Comparison of ENCODE assay signal across 8 cellular contexts in genomic region chr2:183078467-183079334, GRCh38. TPM values are rescaled to one million over a fixed set of nuclear protein-coding genes. Genes with fewer than 3 reads are reported as not detected.
A peak's percentile ranks its signal among the peaks of the same experiment; 100 is the strongest.
DNase-seq lines count a peak whose midpoint lies in the region; ATAC-seq and TF ChIP-seq lines count a peak whose summit lies in the region.

DUSP19 (plus strand) TSS chr2:183078747; CDS start chr2:183078934, 187 bp downstream.

- no peaks in the 10 kb centered on the region for H3F3A ChIP-seq in smooth muscle cell (ENCODE audit: low read depth)

- no peaks in the 10 kb centered on the region for H4K20me1 ChIP-seq in smooth muscle cell (ENCODE audit: low read depth)

- H3K27ac ChIP-seq in VCaP (peak within 1 kb of the TSS; percentile 85), smooth muscle cell (ENCODE audit: low read depth) (no peak within 1 kb of the TSS)

- POLR2A ChIA-PET in AG04449 (lab: Yijun Ruan, JAX), result interaction anchor here (0.6 to 1.9 kb wide), 5 partner anchors 16 to 71 kb away, joined by 3 to 6 read pairs (median 4); no protein-coding TSS in a partner anchor

- ATAC-seq in GM18868 (IDR thresholded peaks at IDR 0.05; ENCODE audit: unreplicated experiment) (peak; percentile 88), HG03103 (IDR thresholded peaks at IDR 0.05; ENCODE audit: low read depth, unreplicated experiment) (peak; percentile 83)

- peaks cover 3% of the 10 kb centered on the region for H3K4me1 ChIP-seq in smooth muscle cell (ENCODE audit: low read depth)

- WGBS in smooth muscle cell (ENCODE audit: low lambda C conversion rate), result 11% methylated on average over 25 of the region's 25 CpGs

- DNase-seq in AG04449 (ENCODE audit: low read depth, low spot score), result no peak
- DNase-seq in NCI-H2171 (lab: John Stamatoyannopoulos, UW), result peak; percentile 72
- DNase-seq in cardiac fibroblast (ENCODE audit: low read depth in 2 of 2), result peak; percentile 94 to 96
- DNase-seq in iPS-NIHi7 (ENCODE audit: extremely low spot score), result peak; percentile 95
- DNase-seq in smooth muscle cell (lab: John Stamatoyannopoulos, UW; ENCODE audit: unreplicated experiment), result peak; percentile 36

- H3K79me2 ChIP-seq in smooth muscle cell (ENCODE audit: low read depth), result no peaks in the 10 kb centered on the region

- peak within 1 kb of the TSS; percentile 45 for H3K9ac ChIP-seq in smooth muscle cell (ENCODE audit: low read depth)

- CTCF ChIA-PET in AG04449 (lab: Yijun Ruan, JAX), result interaction anchor here (0.8 to 5.5 kb wide), 5 partner anchors 10 to 169 kb away, joined by 3 to 30 read pairs (median 4); no protein-coding TSS in a partner anchor

- H3K36me3 ChIP-seq in smooth muscle cell (ENCODE audit: low read depth), result no peaks in the 10 kb centered on the region

- H3K9me3 ChIP-seq in smooth muscle cell (replicated peaks; ENCODE audit: low read depth), result no peaks in the 10 kb centered on the region

- H2AFZ ChIP-seq in smooth muscle cell (ENCODE audit: low read depth), result peak within 1 kb of the TSS; percentile 99

- peak within 1 kb of the TSS; percentile 95 for H3K4me2 ChIP-seq in smooth muscle cell

- H3K27me3 ChIP-seq in smooth muscle cell (ENCODE audit: low read depth), result peaks cover 6% of the 10 kb centered on the region

- TF ChIP-seq CTCF in AG04449 (IDR thresholded peaks at IDR 0.05; ENCODE audit: insufficient read depth, low read length, missing control alignments) (no peak), VCaP (conservative IDR thresholded peaks at IDR 0.05) (no peak), cardiac fibroblast (IDR thresholded peaks at IDR 0.05; ENCODE audit: low read depth, low read length) (no peak), smooth muscle cell (IDR thresholded peaks at IDR 0.05; ENCODE audit: borderline replicate concordance, insufficient read depth, poor library complexity, severe bottlenecking) (no peak)

- H3K4me3 ChIP-seq in AG04449 (ENCODE audit: low read depth, low read length), result peak within 1 kb of the TSS; percentile 70
- peak within 1 kb of the TSS; percentile 68 to 79 for H3K4me3 ChIP-seq in cardiac fibroblast (replicated peaks in 1 of 2; ENCODE audit: low read depth in 2 of 2, low read length in 2 of 2)
- peak within 1 kb of the TSS; percentile 77 for H3K4me3 ChIP-seq in smooth muscle cell

RNA-seq across cellular contexts. Expression of gene DUSP19, which starts in this region (rescaled TPM):
- 1.2 and 1.3 TPM in 2 replicates for total RNA-seq in smooth muscle cell
- 0.47 and 0.70 TPM in 2 replicates for polyA plus RNA-seq in smooth muscle cell
